8 cellular contexts compared by ENCODE assay signal in genomic region chr18:58864146-58865008, GRCh38. TPM values are rescaled to one million over a fixed set of nuclear protein-coding genes. Genes with fewer than 3 reads are reported as not detected.
DNase-seq lines count a peak whose midpoint lies in the region; ATAC-seq and TF ChIP-seq lines count a peak whose summit lies in the region.

TSS of gene ZNF532 (plus strand) at chr18:58864877. CDS start in a region left out here.

- H2BK5ac ChIP-seq in IMR-90 (ENCODE audit: low read depth, low read length, poor library complexity, severe bottlenecking), result peak within 1 kb of the TSS; percentile 98

- no peaks in the 10 kb centered on the region for H3K9me3 ChIP-seq in CD8-positive, alpha-beta T cell (ENCODE audit: low read length)
- H3K9me3 ChIP-seq in IMR-90 (ENCODE audit: control insufficient read depth, insufficient read depth, low read length) (peaks cover 2% of the 10 kb centered on the region; the same call in 1 of the 2 replicates), endodermal cell (ENCODE audit: control insufficient read depth, low read length) (peaks cover 12% of the 10 kb centered on the region), testis (no peaks in the 10 kb centered on the region)

- H3K27ac Mint-ChIP-seq in CD8-positive, alpha-beta T cell, result no peak within 1 kb of the TSS
- H3K27ac Mint-ChIP-seq in endodermal cell, result peak within 1 kb of the TSS; percentile 96
- H3K27ac Mint-ChIP-seq in memory B cell, result peak within 1 kb of the TSS; percentile 97

- no peaks in the 10 kb centered on the region for H3K27me3 ChIP-seq in CD8-positive, alpha-beta T cell (ENCODE audit: insufficient read depth, low read length)
- H3K27me3 ChIP-seq in IMR-90 (ENCODE audit: control insufficient read depth, insufficient read depth, low read length) (no peaks in the 10 kb centered on the region), endodermal cell (ENCODE audit: control insufficient read depth, insufficient read depth, low read length, poor library complexity, severe bottlenecking) (no peaks in the 10 kb centered on the region), testis (no peaks in the 10 kb centered on the region)

- H3K9ac ChIP-seq in IMR-90 (ENCODE audit: low read depth, low read length) (peak within 1 kb of the TSS; percentile 94), endodermal cell (ENCODE audit: extremely low read depth, low read length, poor library complexity, severe bottlenecking) (peak within 1 kb of the TSS; percentile 90)

- H3K79me1 ChIP-seq in IMR-90 (ENCODE audit: low read depth in 1 of 2, low read length in 2 of 2), result peaks cover 53 to 67% of the 10 kb centered on the region in 2 experiments

- peaks cover 12% of the 10 kb centered on the region for H3K9me1 ChIP-seq in IMR-90 (ENCODE audit: insufficient read depth, low read length)

- H2BK120ac ChIP-seq in IMR-90 (ENCODE audit: low read depth, low read length), result peak within 1 kb of the TSS; percentile 97

- no peak; the same call in 1 of the 2 replicates for TF ChIP-seq RAD21 in IMR-90 (IDR thresholded peaks at IDR 0.05; ENCODE audit: low read length)

- peak within 1 kb of the TSS; percentile 87 for H2AFZ ChIP-seq in IMR-90 (replicated peaks; ENCODE audit: low read length, poor library complexity)

- POLR2A ChIA-PET in CD8-positive, alpha-beta T cell (lab: Charles Lee), result no interaction called here
- POLR2A ChIA-PET in IMR-90 (lab: Charles Lee; ENCODE audit: unreplicated experiment), result interaction anchor here (0.5 kb wide), 1 partner anchor 17 kb away, joined by 5 read pairs; no protein-coding TSS in a partner anchor

- peaks cover 4% of the 10 kb centered on the region for H3K9me3 Mint-ChIP-seq in CD8-positive, alpha-beta T cell
- H3K9me3 Mint-ChIP-seq in endodermal cell (peaks cover 8% of the 10 kb centered on the region), memory B cell (peaks cover 5% of the 10 kb centered on the region)

- H3K4ac ChIP-seq in IMR-90 (ENCODE audit: low read depth, low read length), result peak within 1 kb of the TSS; percentile 99

- intact Hi-C loops in CD8-positive, alpha-beta T cell (cut with DNase I, micrococcal nuclease), result no loop called here
- intact Hi-C loops in IMR-90 (cut with micrococcal nuclease) (loop anchor here (2.0 to 5.0 kb wide), 2 partner anchors 76 to 203 kb away; no protein-coding TSS in a partner anchor), testis (cut with DNase I; ENCODE audit: low total_unique reads) (no loop called here)

- no peak within 1 kb of the TSS for H3K4me3 ChIP-seq in CD8-positive, alpha-beta T cell (ENCODE audit: low read depth, low read length)
- peak within 1 kb of the TSS; percentile 39 for H3K4me3 ChIP-seq in IMR-90 (ENCODE audit: insufficient read depth, low read depth, low read length)
- H3K4me3 ChIP-seq in endodermal cell (ENCODE audit: low read length), result peak within 1 kb of the TSS; percentile 89
- peak within 1 kb of the TSS; percentile 64 to 66 for H3K4me3 ChIP-seq in testis

- H3K27me3 Mint-ChIP-seq in CD8-positive, alpha-beta T cell (ENCODE audit: low read depth), result peaks cover 57% of the 10 kb centered on the region
- no peaks in the 10 kb centered on the region for H3K27me3 Mint-ChIP-seq in endodermal cell (ENCODE audit: insufficient read depth)
- no peaks in the 10 kb centered on the region for H3K27me3 Mint-ChIP-seq in memory B cell

- dilution Hi-C loops in IMR-90 (cut with HindIII; ENCODE audit: low sequenced_read_pairs, unreplicated experiment), result no loop called here

- no TSS peak for BruUV-seq in IMR-90 (replicated peaks; lab: Mats Ljungman, UMichigan)

- in situ Hi-C loops in IMR-90 (cut with MboI; ENCODE audit: low sequenced_read_pairs), result no loop called here

- peak within 1 kb of the TSS; percentile 99 for H3K23ac ChIP-seq in IMR-90 (ENCODE audit: low read depth, low read length)

- H2BK15ac ChIP-seq in IMR-90 (ENCODE audit: low read depth, low read length), result peak within 1 kb of the TSS; percentile 63; the same call in 2 of the 3 replicates

- H4K91ac ChIP-seq in IMR-90 (ENCODE audit: insufficient read depth, low read depth, low read length), result peak within 1 kb of the TSS; percentile 100

- peak within 1 kb of the TSS; percentile 99 for H3K14ac ChIP-seq in IMR-90 (replicated peaks; ENCODE audit: low read depth, low read length)

- DNase-seq in CD8-positive, alpha-beta T cell, result peak in 1 of 7 experiments; percentile 17
- DNase-seq in IMR-90 (peak; percentile 82), SHP77 treated with DMSO at 0.1 percent for 48 hours (lab: John Stamatoyannopoulos, UW) (peak; percentile 17), endodermal cell (peak; percentile 83), memory B cell (ENCODE audit: low spot score in 2 of 2) (no peak), testis (peak; percentile 78), SKM-1 treated with dmso at 0.1 percent for 144 hours (lab: John Stamatoyannopoulos, UW; ENCODE audit: unreplicated experiment) (no peak)

- H3K56ac ChIP-seq in IMR-90 (ENCODE audit: extremely low read depth, insufficient read depth, low read length), result peak within 1 kb of the TSS; percentile 97

- peaks cover 12% of the 10 kb centered on the region for H3K4me1 Mint-ChIP-seq in CD8-positive, alpha-beta T cell (ENCODE audit: low read depth)
- H3K4me1 Mint-ChIP-seq in endodermal cell (peaks cover 73% of the 10 kb centered on the region), memory B cell (peaks cover 36% of the 10 kb centered on the region)

- no peak for TF ChIP-seq CTCF in CD8-positive, alpha-beta T cell (IDR thresholded peaks at IDR 0.05)
- TF ChIP-seq CTCF in IMR-90 (conservative IDR thresholded peaks at IDR 0.05; ENCODE audit: low read depth, low read length), result no peak
- no peak for TF ChIP-seq CTCF in endodermal cell (conservative IDR thresholded peaks at IDR 0.05)
- TF ChIP-seq CTCF in testis (IDR thresholded peaks at IDR 0.05), result no peak

- H3K27ac ChIP-seq in CD8-positive, alpha-beta T cell (ENCODE audit: low read depth, low read length), result no peak within 1 kb of the TSS
- H3K27ac ChIP-seq in IMR-90 (ENCODE audit: insufficient read depth, low read length), result peak within 1 kb of the TSS; percentile 98
- peak within 1 kb of the TSS; percentile 98 for H3K27ac ChIP-seq in endodermal cell (ENCODE audit: low read depth, low read length)
- H3K27ac ChIP-seq in testis, result peak within 1 kb of the TSS; percentile 98

- H3K4me1 ChIP-seq in CD8-positive, alpha-beta T cell (ENCODE audit: insufficient read depth, low read length), result peaks cover 3% of the 10 kb centered on the region
- H3K4me1 ChIP-seq in IMR-90 (ENCODE audit: control insufficient read depth, insufficient read depth, low read length) (peaks cover 34% of the 10 kb centered on the region), endodermal cell (ENCODE audit: control insufficient read depth, insufficient read depth, low read length) (peaks cover 16% of the 10 kb centered on the region), testis (peaks cover 66% of the 10 kb centered on the region)

- CTCF ChIA-PET in CD8-positive, alpha-beta T cell (lab: Charles Lee), result no interaction called here
- CTCF ChIA-PET in IMR-90 (lab: Yijun Ruan, JAX), result interaction anchor here (0.5 kb wide), 1 partner anchor 40 kb away, joined by 5 read pairs; no protein-coding TSS in a partner anchor

- H2BK20ac ChIP-seq in IMR-90 (ENCODE audit: low read depth, low read length), result peak within 1 kb of the TSS; percentile 85

- WGBS in IMR-90 (ENCODE audit: extremely low coverage in 2 of 2, insufficient read length in 1 of 2), 2 experiments, result no CpG with 5 or more reads among the region's 17 CpGs
- WGBS in endodermal cell (ENCODE audit: insufficient coverage in 1 of 2, insufficient read length in 1 of 2), 2 experiments, result 13% methylated on average over 3 to 14 of the region's 17 CpGs
- WGBS in testis, 2 donors, result 8 to 9% methylated on average over 16 of the region's 17 CpGs

- TF ChIP-seq POLR2A in IMR-90 (IDR thresholded peaks at IDR 0.05; ENCODE audit: low read depth, low read length) (peak; percentile 28; the same call in 1 of the 2 replicates), testis (IDR thresholded peaks at IDR 0.05) (no peak)

- H3K18ac ChIP-seq in IMR-90 (ENCODE audit: low read depth, low read length), result peak within 1 kb of the TSS; percentile 94

- H3K4me2 ChIP-seq in IMR-90 (ENCODE audit: low read depth, low read length), result peak within 1 kb of the TSS; percentile 75

- H2AK5ac ChIP-seq in IMR-90 (ENCODE audit: low read depth, low read length), result peak within 1 kb of the TSS; percentile 100

- H4K8ac ChIP-seq in IMR-90 (ENCODE audit: low read depth in 2 of 2, low read length in 2 of 2), result peak within 1 kb of the TSS; percentile 67 to 97

- no peaks in the 10 kb centered on the region for H3K36me3 Mint-ChIP-seq in CD8-positive, alpha-beta T cell
- H3K36me3 Mint-ChIP-seq in endodermal cell (ENCODE audit: low read depth) (peaks cover 33% of the 10 kb centered on the region), memory B cell (peaks cover 36% of the 10 kb centered on the region)

- no peaks in the 10 kb centered on the region for H4K20me1 ChIP-seq in IMR-90 (ENCODE audit: insufficient read depth, low read length)

- peak within 1 kb of the TSS; percentile 82 for H2AK9ac ChIP-seq in IMR-90 (replicated peaks; ENCODE audit: low read depth, low read length, poor library complexity)

- no peaks in the 10 kb centered on the region for H3K36me3 ChIP-seq in CD8-positive, alpha-beta T cell (ENCODE audit: insufficient read depth, low read length)
- H3K36me3 ChIP-seq in IMR-90 (ENCODE audit: control insufficient read depth, insufficient read depth, low read length) (peaks cover 14% of the 10 kb centered on the region), endodermal cell (ENCODE audit: control insufficient read depth, insufficient read depth, low read length) (peaks cover 45% of the 10 kb centered on the region), testis (ENCODE audit: low read depth, missing control alignments) (no peaks in the 10 kb centered on the region)

- peak within 1 kb of the TSS; percentile 54 for H3K4me3 Mint-ChIP-seq in CD8-positive, alpha-beta T cell
- H3K4me3 Mint-ChIP-seq in endodermal cell, result peak within 1 kb of the TSS; percentile 78
- H3K4me3 Mint-ChIP-seq in memory B cell, result peak within 1 kb of the TSS; percentile 77

- peak; percentile 46 for ATAC-seq in CD8-positive, alpha-beta T cell
- ATAC-seq in IMR-90 (ENCODE audit: low read depth) (peak; percentile 50), memory B cell (ENCODE audit: low read depth) (peak; percentile 13), HG02973 (IDR thresholded peaks at IDR 0.05; ENCODE audit: unreplicated experiment) (no peak)

- peak within 1 kb of the TSS; percentile 85 for H4K5ac ChIP-seq in IMR-90 (ENCODE audit: low read depth, low read length)

TF ChIP-seq in IMR-90, 13 proteins besides CTCF, POLR2A, EP300 and RAD21 (continues in another document):
- TF ChIP-seq BHLHE40 (IDR thresholded peaks at IDR 0.05; ENCODE audit: low read depth, low read length) (no peak), MAFK (IDR thresholded peaks at IDR 0.05; ENCODE audit: low read depth, low read length) (no peak)

RNA-seq across cellular contexts. Expression of gene ZNF532, which starts in this region (rescaled TPM):
- 1 to 10 TPM; 3.4 to 3.7 TPM for total RNA-seq in CD8-positive, alpha-beta T cell
- total RNA-seq in IMR-90 (2012; rRNA removed), result 29.9 and 30.0 TPM in 2 replicates
- polyA plus RNA-seq in IMR-90 (2012; rRNA removed), result 36.7 and 45.8 TPM in 2 replicates
- polyA plus RNA-seq in IMR-90 (2012; cell fraction: cytosol; rRNA removed), result 18.1 and 24.4 TPM in 2 replicates
- polyA plus RNA-seq in IMR-90 (2012; cell fraction: nucleus; rRNA removed; ENCODE audit: low replicate concordance), result 43.8 and 99.3 TPM in 2 replicates
- 100 to 1,000 TPM; 138 to 207 TPM for total RNA-seq in endodermal cell
- polyA plus RNA-seq in endodermal cell (2013, experiment 1 of 2), result 164 TPM
- 157 TPM for polyA plus RNA-seq in endodermal cell (2013, experiment 2 of 2)
- total RNA-seq in testis, result 100 to 1,000 TPM; 122 to 131 TPM
- polyA plus RNA-seq in testis (ENCODE audit: insufficient read depth, low read depth, low replicate concordance), result 64.0 TPM

Comparison
In these comparisons a context has a peak if more than half of its experiments do, and no peak if none do; other contexts are left out.
1. DNase-seq: peak in IMR-90 (single experiment), SHP77 treated with DMSO at 0.1 percent for 48 hours (single experiment), endodermal cell (single experiment) and testis (single experiment); none in memory B cell (0 of 2) and SKM-1 treated with dmso at 0.1 percent for 144 hours (single experiment).
2. Peak in every context shown above with its lines, with median percentiles within 50 percentile points of each other: H3K4me3 Mint-ChIP-seq.